Comparison of ENCODE assay signal across 31 cellular contexts in the genomic region with DNA sequence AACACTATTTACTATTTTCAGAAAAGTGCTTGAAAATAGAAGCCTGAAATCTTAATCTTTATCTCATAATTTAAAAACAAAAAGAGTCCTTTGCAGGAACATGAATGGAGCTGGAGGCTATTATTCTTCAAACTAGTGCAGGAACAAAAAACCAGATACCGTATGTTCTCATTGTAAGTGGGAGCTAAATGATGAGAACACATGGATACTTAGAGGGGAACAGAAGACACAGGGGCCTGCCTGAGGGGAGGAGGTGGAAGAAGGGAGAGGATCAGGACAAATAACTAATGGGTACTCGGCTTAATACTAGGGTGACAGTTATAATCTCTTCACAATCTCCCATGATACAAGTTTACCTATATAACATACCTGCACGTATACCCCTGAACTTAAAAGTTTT.
"Had no signal": no experiment of that assay in that cellular context is flagged by ENCODE, and none has a peak within 500 bp of the region (broad histone marks: within the 10 kb centered on the region; RNA-seq: fewer than 3 reads in every experiment).

No MANE protein-coding gene starts in this region.

- H3K36me3 ChIP-seq: right atrium auricular region had no signal

- H3K4me1 Mint-ChIP-seq: stimulated activated memory B cell treated with anti-CD40 and anti-IgM and Interleukin-4, amounts not matched to agents 10 μg/mL and 1 μg/mL and 100 μg/mL, for 72 hours had no signal

- H3K4me2 ChIP-seq: smooth muscle cell had no signal

- H3K27ac ChIP-seq: esophagus muscularis mucosa, foreskin keratinocyte, left ventricle myocardium inferior, right atrium auricular region, suprapubic skin, tibial artery, upper lobe of right lung had no signal

- H3K9me3 ChIP-seq: esophagus muscularis mucosa, left ventricle myocardium inferior, mucosa of descending colon, right atrium auricular region, suprapubic skin, tibial artery, upper lobe of right lung had no signal

- H3K36me3 Mint-ChIP-seq: WTC11 had no signal

- ATAC-seq: activated T-helper 17 cell treated with anti-CD3 and anti-CD28 coated beads, Interleukin-2, amount 50 U/mL, for 72 hours; foreskin keratinocyte; mucosa of descending colon; natural killer cell treated with Interleukin-12 subunit alpha and Interleukin-12 subunit beta and Interleukin-15 and Interleukin-18, amount 100 ng/mL, for 72 hours; stimulated activated memory B cell treated with anti-CD40 and anti-IgM and Interleukin-4, amounts not matched to agents 10 μg/mL and 1 μg/mL and 100 μg/mL, for 72 hours; upper lobe of right lung; WTC11 had no signal

- H3K4me3 Mint-ChIP-seq: activated CD4-positive, alpha-beta memory T cell treated with anti-CD3 and anti-CD28 coated beads, Interleukin-2, amount 10 ng/mL, durations not matched to agents 7 days and 5 days; activated CD4-positive, alpha-beta T cell treated with anti-CD3 and anti-CD28 coated beads, Interleukin-2, amount 10 ng/mL, durations not matched to agents 7 days and 5 days; activated T-cell treated with anti-CD3 and anti-CD28 coated beads, Interleukin-2, amount 50 U/mL, for 24 hours; activated T-helper 17 cell treated with anti-CD3 and anti-CD28 coated beads, Interleukin-2, amount 50 U/mL, for 72 hours; natural killer cell treated with Interleukin-12 subunit alpha and Interleukin-12 subunit beta and Interleukin-15 and Interleukin-18, amount 100 ng/mL, for 72 hours; stimulated activated memory B cell treated with anti-CD40 and anti-IgM and Interleukin-4, amounts not matched to agents 10 μg/mL and 1 μg/mL and 100 μg/mL, for 72 hours; WTC11 had no signal

- H3K27ac Mint-ChIP-seq: activated CD4-positive, alpha-beta memory T cell treated with anti-CD3 and anti-CD28 coated beads, Interleukin-2, amount 10 ng/mL, durations not matched to agents 7 days and 5 days; activated CD4-positive, alpha-beta T cell treated with anti-CD3 and anti-CD28 coated beads, Interleukin-2, amount 10 ng/mL, durations not matched to agents 7 days and 5 days; activated T-cell treated with anti-CD3 and anti-CD28 coated beads, Interleukin-2, amount 50 U/mL, for 24 hours; activated T-helper 17 cell treated with anti-CD3 and anti-CD28 coated beads, Interleukin-2, amount 50 U/mL, for 72 hours; natural killer cell treated with Interleukin-12 subunit alpha and Interleukin-12 subunit beta and Interleukin-15 and Interleukin-18, amount 100 ng/mL, for 72 hours; stimulated activated memory B cell treated with anti-CD40 and anti-IgM and Interleukin-4, amounts not matched to agents 10 μg/mL and 1 μg/mL and 100 μg/mL, for 72 hours; WTC11 had no signal

- H3K27me3 Mint-ChIP-seq: activated CD4-positive, alpha-beta memory T cell treated with anti-CD3 and anti-CD28 coated beads, Interleukin-2, amount 10 ng/mL, durations not matched to agents 7 days and 5 days; activated CD4-positive, alpha-beta T cell treated with anti-CD3 and anti-CD28 coated beads, Interleukin-2, amount 10 ng/mL, durations not matched to agents 7 days and 5 days; activated T-cell treated with anti-CD3 and anti-CD28 coated beads, Interleukin-2, amount 50 U/mL, for 24 hours; activated T-helper 17 cell treated with anti-CD3 and anti-CD28 coated beads, Interleukin-2, amount 50 U/mL, for 72 hours; natural killer cell treated with Interleukin-12 subunit alpha and Interleukin-12 subunit beta and Interleukin-15 and Interleukin-18, amount 100 ng/mL, for 72 hours; stimulated activated memory B cell treated with anti-CD40 and anti-IgM and Interleukin-4, amounts not matched to agents 10 μg/mL and 1 μg/mL and 100 μg/mL, for 72 hours had no signal

- H3K4me3 ChIP-seq: esophagus muscularis mucosa, left ventricle myocardium inferior, lung, mucosa of descending colon, right atrium auricular region, smooth muscle cell, suprapubic skin, tibial artery, upper lobe of right lung had no signal

- H3K9me3 Mint-ChIP-seq: activated CD4-positive, alpha-beta memory T cell treated with anti-CD3 and anti-CD28 coated beads, Interleukin-2, amount 10 ng/mL, durations not matched to agents 7 days and 5 days; activated CD4-positive, alpha-beta T cell treated with anti-CD3 and anti-CD28 coated beads, Interleukin-2, amount 10 ng/mL, durations not matched to agents 7 days and 5 days; activated T-cell treated with anti-CD3 and anti-CD28 coated beads, Interleukin-2, amount 50 U/mL, for 24 hours; activated T-helper 17 cell treated with anti-CD3 and anti-CD28 coated beads, Interleukin-2, amount 50 U/mL, for 72 hours; natural killer cell treated with Interleukin-12 subunit alpha and Interleukin-12 subunit beta and Interleukin-15 and Interleukin-18, amount 100 ng/mL, for 72 hours; stimulated activated memory B cell treated with anti-CD40 and anti-IgM and Interleukin-4, amounts not matched to agents 10 μg/mL and 1 μg/mL and 100 μg/mL, for 72 hours had no signal

- H3K27me3 ChIP-seq: esophagus muscularis mucosa, foreskin keratinocyte, right atrium auricular region, suprapubic skin, tibial artery, upper lobe of right lung had no signal

- DNase-seq: activated CD4-positive, alpha-beta memory T cell treated with anti-CD3 and anti-CD28 coated beads, Interleukin-2, amount 10 ng/mL, durations not matched to agents 7 days and 5 days; activated CD4-positive, alpha-beta T cell treated with anti-CD3 and anti-CD28 coated beads for 1 hour; activated CD4-positive, alpha-beta T cell treated with anti-CD3 and anti-CD28 coated beads, Interleukin-2, amount 10 ng/mL, durations not matched to agents 7 days and 5 days; activated CD8-positive, alpha-beta memory T cell treated with anti-CD3 and anti-CD28 coated beads, Interleukin-2, amount 50 U/mL, for 48 hours; activated gamma-delta T cell treated with Interleukin-2 at 50 U/mL for 16 hours; activated naive CD4-positive, alpha-beta T cell treated with anti-CD3 and anti-CD28 coated beads, Interleukin-2, amount 50 U/mL, for 16 hours; activated T-cell treated with anti-CD3 and anti-CD28 coated beads, Interleukin-2, amount 50 U/mL, for 24 hours; amniotic stem cell; caudate nucleus; dermis blood vessel endothelial cell; effector CD4-positive, alpha-beta T cell; foreskin keratinocyte; kidney glomerular epithelial cell; left ventricle myocardium inferior; mesendoderm; mucosa of descending colon; stimulated activated CD4-positive, alpha-beta T cell treated with anti-CD3 and anti-CD28 coated beads, Interleukin-1b, Interleukin-23, amount 100 ng/mL, for 48 hours; stimulated activated CD4-positive, alpha-beta T cell treated with anti-CD3 and anti-CD28 coated beads, Interleukin-4, amount 100 ng/mL, for 4 hours; stimulated activated CD8-positive, alpha-beta memory T cell treated with anti-CD3 and anti-CD28 coated beads, Interleukin-4, amount 100 ng/mL, for 48 hours; T-helper 9 cell; tibial artery; upper lobe of right lung had no signal

- H3K4me1 ChIP-seq: esophagus muscularis mucosa, foreskin keratinocyte, left ventricle myocardium inferior, right atrium auricular region, suprapubic skin, upper lobe of right lung had no signal
